ENCODE assay signal across 8 cellular contexts in the genomic region with DNA sequence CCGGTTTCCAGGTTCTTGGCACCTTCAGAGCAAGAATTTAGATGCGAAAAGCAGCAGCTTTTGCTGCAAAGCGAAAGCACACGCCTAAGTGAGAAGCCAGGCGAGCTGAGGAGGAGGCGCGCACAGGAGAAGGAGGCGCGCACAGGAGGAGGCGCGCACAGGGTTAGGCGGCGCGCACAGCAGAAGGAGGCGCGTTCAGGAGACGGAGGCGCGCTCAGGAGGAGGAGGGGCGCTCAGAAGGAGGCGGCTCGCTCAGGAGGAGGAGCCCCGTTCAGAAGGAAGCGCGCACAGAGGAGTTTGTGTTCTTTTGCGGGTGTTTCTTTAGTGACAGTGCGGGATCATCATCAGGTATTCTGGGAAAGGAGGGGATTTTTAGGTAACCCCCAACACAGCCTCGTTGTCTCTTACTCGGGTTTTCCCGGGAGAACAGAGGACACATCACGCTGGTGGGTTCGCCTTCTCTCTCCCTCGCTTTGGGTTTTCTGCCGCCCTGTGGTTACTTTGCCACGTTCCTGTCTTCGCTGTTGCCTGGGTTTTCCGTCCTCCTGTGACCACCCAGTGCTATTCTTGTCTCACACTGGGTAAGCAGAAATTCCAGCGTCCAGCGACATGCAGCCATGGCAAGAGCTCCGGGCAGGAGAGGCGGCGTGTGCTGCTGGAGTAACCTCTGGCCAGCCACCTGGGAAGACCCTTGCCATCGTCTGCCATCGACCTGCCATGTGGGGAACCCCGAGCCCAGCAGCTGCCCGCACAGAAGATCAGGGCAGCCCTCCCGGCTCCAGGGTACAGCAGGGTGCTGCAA. TPM values are rescaled to one million over a fixed set of nuclear protein-coding genes. Genes with fewer than 3 reads are reported as not detected.
DNase-seq lines count a peak whose midpoint lies in the region; ATAC-seq and TF ChIP-seq lines count a peak whose summit lies in the region.

No MANE protein-coding gene starts in this region.

- peak; percentile 89 for ATAC-seq in GM21381 (IDR thresholded peaks at IDR 0.05; ENCODE audit: unreplicated experiment)
- ATAC-seq in activated CD8-positive, alpha-beta T cell treated with anti-CD3 and anti-CD28 coated beads for 36 hours: peak; percentile 98

- CTCF ChIA-PET in activated CD8-positive, alpha-beta T cell treated with anti-CD3 and anti-CD28 coated beads for 36 hours (lab: Charles Lee): no interaction called here

- H3K4me3 ChIP-seq in LNCaP clone FGC (ENCODE audit: low read depth, low read length): peak overlapping the region; percentile 66

- H3K36me3 Mint-ChIP-seq in activated CD8-positive, alpha-beta T cell treated with anti-CD3 and anti-CD28 coated beads for 36 hours (ENCODE audit: low read depth): peaks cover 19% of the 10 kb centered on the region

- H3K4me3 Mint-ChIP-seq in activated CD8-positive, alpha-beta T cell treated with anti-CD3 and anti-CD28 coated beads for 36 hours: peak overlapping the region; percentile 75

- POLR2A ChIA-PET in activated CD8-positive, alpha-beta T cell treated with anti-CD3 and anti-CD28 coated beads for 36 hours (lab: Charles Lee): interaction anchor here (1.7 kb wide), 1 partner anchor 32 kb away, joined by 4 read pairs; no protein-coding TSS in a partner anchor

- no peaks in the 10 kb centered on the region for H3K27me3 Mint-ChIP-seq in activated CD8-positive, alpha-beta T cell treated with anti-CD3 and anti-CD28 coated beads for 36 hours

- no peaks in the 10 kb centered on the region for H3K9me3 Mint-ChIP-seq in activated CD8-positive, alpha-beta T cell treated with anti-CD3 and anti-CD28 coated beads for 36 hours

- DNase-seq in COLO829 (ENCODE audit: low spot score) (peak; percentile 18), LNCaP clone FGC (ENCODE audit: low read depth) (peak; percentile 56), mucosa of gallbladder (ENCODE audit: low spot score) (peak; percentile 76), NCI-H524 treated with DMSO at 0.1 percent for 48 hours (lab: John Stamatoyannopoulos, UW) (no peak)
- peak; percentile 75 for DNase-seq in activated CD8-positive, alpha-beta T cell treated with anti-CD3 and anti-CD28 coated beads for 36 hours
- peak; percentile 55 for DNase-seq in effector CD4-positive, alpha-beta T cell
- DNase-seq in stimulated activated CD8-positive, alpha-beta memory T cell treated with anti-CD3 and anti-CD28 coated beads, Interleukin-4, amount 100 ng/mL, for 1 hour (ENCODE audit: low read depth in 2 of 2, low spot score in 1 of 2): peak; percentile 17 to 35

- intact Hi-C loops in activated CD8-positive, alpha-beta T cell treated with anti-CD3 and anti-CD28 coated beads for 36 hours (cut with micrococcal nuclease): no loop called here

- TF ChIP-seq CTCF in LNCaP clone FGC (IDR thresholded peaks at IDR 0.05; ENCODE audit: control insufficient read depth, extremely low read depth, insufficient read depth): peak; percentile 52
- TF ChIP-seq CTCF in activated CD8-positive, alpha-beta T cell treated with anti-CD3 and anti-CD28 coated beads for 36 hours (IDR thresholded peaks at IDR 0.05): no peak

- H3K4me1 Mint-ChIP-seq in activated CD8-positive, alpha-beta T cell treated with anti-CD3 and anti-CD28 coated beads for 36 hours (ENCODE audit: low read depth): peaks cover 2% of the 10 kb centered on the region

- peak overlapping the region; percentile 60 for H3K27ac Mint-ChIP-seq in activated CD8-positive, alpha-beta T cell treated with anti-CD3 and anti-CD28 coated beads for 36 hours

RNA-seq across cellular contexts. Expression of a gene that starts 47.0 kb away (rescaled TPM):
- total RNA-seq in activated CD8-positive, alpha-beta T cell treated with anti-CD3 and anti-CD28 coated beads for 36 hours: 10 to 100 TPM; 48.8 to 49.6 TPM
- total RNA-seq in mucosa of gallbladder: 47.6 TPM

RNA-seq across cellular contexts. Expression of a gene that starts 47.1 kb away (rescaled TPM):
- 10 to 100 TPM; 14.2 to 16.3 TPM for total RNA-seq in activated CD8-positive, alpha-beta T cell treated with anti-CD3 and anti-CD28 coated beads for 36 hours
- total RNA-seq in mucosa of gallbladder: 32.6 TPM
